ENCODE assay signal across 17 cellular contexts in the genomic region with DNA sequence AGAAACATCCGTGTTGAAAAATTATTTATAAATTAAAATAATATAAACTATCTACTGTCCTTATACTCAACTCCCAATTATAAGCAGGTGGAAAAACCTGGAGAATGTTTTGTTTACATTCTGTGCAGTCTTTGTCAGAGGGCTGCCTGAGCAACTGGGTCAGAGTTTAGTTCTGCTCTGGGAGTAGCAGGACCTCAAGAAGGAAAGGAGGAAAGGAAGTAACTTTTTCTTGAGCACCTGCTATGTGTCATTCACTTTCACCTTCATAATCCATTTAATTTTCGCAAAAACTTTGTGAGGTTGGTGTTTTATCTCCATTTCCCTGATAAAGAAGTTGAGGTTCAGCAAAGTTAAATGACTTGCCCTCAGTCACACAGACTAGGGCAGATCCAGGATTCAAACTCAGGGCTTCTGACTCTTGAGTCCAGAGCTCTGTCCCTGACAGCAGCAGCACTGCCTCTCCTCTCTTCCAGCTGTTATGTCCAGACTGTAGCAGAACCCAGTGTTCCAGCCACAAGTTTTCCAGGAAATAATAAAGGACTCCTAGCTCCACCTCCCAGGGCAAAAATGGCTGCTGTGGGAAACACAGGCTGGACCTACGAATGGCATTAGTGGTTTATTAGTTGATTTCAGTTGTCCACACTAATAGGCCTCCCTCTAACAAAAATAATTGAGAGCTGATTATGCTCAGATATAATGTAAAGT. TPM values are rescaled to one million over a fixed set of nuclear protein-coding genes. Genes with fewer than 3 reads are reported as not detected.
A peak's percentile ranks its signal among the peaks of the same experiment; 100 is the strongest.
DNase-seq lines count a peak whose midpoint lies in the region; ATAC-seq, FAIRE-seq and TF ChIP-seq lines count a peak whose summit lies in the region.
"Had no signal": no experiment of that assay in that cellular context is flagged by ENCODE, and none has a peak within 500 bp of the region (broad histone marks: within the 10 kb centered on the region; RNA-seq: fewer than 3 reads in every experiment).

No MANE protein-coding gene starts in this region.

- H3K4me3 Mint-ChIP-seq in activated naive CD4-positive, alpha-beta T cell treated with anti-CD3 and anti-CD28 coated beads, Interleukin-2, amount 50 U/mL, for 24 hours: peak overlapping the region; percentile 19
- H3K4me3 Mint-ChIP-seq in activated CD4-positive, alpha-beta memory T cell treated with anti-CD3 and anti-CD28 coated beads, Interleukin-2, amount 10 ng/mL, durations not matched to agents 7 days and 5 days: no peak overlapping the region
- H3K4me3 Mint-ChIP-seq: IgD-negative memory B cell had no signal

- no peak overlapping the region for H2AFZ ChIP-seq in endothelial cell of umbilical vein (ENCODE audit: low read depth, low read length)
- no peak overlapping the region for H2AFZ ChIP-seq in MM.1S (ENCODE audit: low read length)

- H3K9ac ChIP-seq in endothelial cell of umbilical vein (replicated peaks; ENCODE audit: extremely low read depth, insufficient read depth, low read length): no peak overlapping the region
- H3K9ac ChIP-seq in MM.1S (ENCODE audit: low read length): no peak overlapping the region

- peaks cover 53% of the 10 kb centered on the region for H3K36me3 Mint-ChIP-seq in activated naive CD4-positive, alpha-beta T cell treated with anti-CD3 and anti-CD28 coated beads, Interleukin-2, amount 50 U/mL, for 24 hours
- H3K36me3 Mint-ChIP-seq in activated CD4-positive, alpha-beta memory T cell treated with anti-CD3 and anti-CD28 coated beads, Interleukin-2, amount 10 ng/mL, durations not matched to agents 7 days and 5 days (ENCODE audit: low read depth): peaks cover 89% of the 10 kb centered on the region

- H3K9me3 ChIP-seq in endothelial cell of umbilical vein (replicated peaks; ENCODE audit: control insufficient read depth, insufficient read depth, low read length): no peaks in the 10 kb centered on the region
- H3K9me3 ChIP-seq in transverse colon: no peaks in the 10 kb centered on the region
- H3K9me3 ChIP-seq in MM.1S (replicated peaks; ENCODE audit: insufficient read depth, low read length): no peaks in the 10 kb centered on the region
- H3K9me3 ChIP-seq: thyroid gland had no signal

- no peaks in the 10 kb centered on the region for H3K9me1 ChIP-seq in endothelial cell of umbilical vein (replicated peaks; ENCODE audit: control insufficient read depth, extremely low read depth, insufficient read depth, low read length)

- BruUV-seq in endothelial cell of umbilical vein (replicated peaks; lab: Mats Ljungman, UMichigan): no TSS peak

- no peak for ATAC-seq in GM19395 (IDR thresholded peaks at IDR 0.05; ENCODE audit: unreplicated experiment)

- no peaks in the 10 kb centered on the region for H3K27me3 Mint-ChIP-seq in activated naive CD4-positive, alpha-beta T cell treated with anti-CD3 and anti-CD28 coated beads, Interleukin-2, amount 50 U/mL, for 24 hours
- no peaks in the 10 kb centered on the region for H3K27me3 Mint-ChIP-seq in activated CD4-positive, alpha-beta memory T cell treated with anti-CD3 and anti-CD28 coated beads, Interleukin-2, amount 10 ng/mL, durations not matched to agents 7 days and 5 days
- H3K27me3 Mint-ChIP-seq: IgD-negative memory B cell had no signal

- no peak for DNase-seq in activated naive CD4-positive, alpha-beta T cell treated with anti-CD3 and anti-CD28 coated beads, Interleukin-2, amount 50 U/mL, for 16 hours
- DNase-seq in activated CD4-positive, alpha-beta memory T cell treated with anti-CD3 and anti-CD28 coated beads, Interleukin-2, amount 10 ng/mL, durations not matched to agents 7 days and 5 days: no peak
- DNase-seq in endothelial cell of umbilical vein (ENCODE audit: low read depth, low spot score) (peak; percentile 6), transverse colon (peak; percentile 28), NCI-H748 (lab: John Stamatoyannopoulos, UW; ENCODE audit: unreplicated experiment) (no peak), MM.1S (no peak)
- DNase-seq: aorta; central memory CD4-positive, alpha-beta T cell; DMS79 treated with DMSO at 0.1 percent for 48 hours; glutamatergic neuron; NCI-H2029 treated with DMSO at 0.1 percent for 48 hours; NCI-H446 treated with DMSO at 0.1 percent for 48 hours; thyroid gland had no signal

- H3K4me3 ChIP-seq in endothelial cell of umbilical vein (replicated peaks in 1 of 3; ENCODE audit: insufficient read depth in 1 of 3, low read depth in 1 of 3, low read length in 3 of 3) (no peak overlapping the region), transverse colon (no peak overlapping the region), MM.1S (ENCODE audit: low read length) (no peak overlapping the region)
- H3K4me3 ChIP-seq: thyroid gland had no signal

- no peaks in the 10 kb centered on the region for H3K79me2 ChIP-seq in endothelial cell of umbilical vein (ENCODE audit: control insufficient read depth, insufficient read depth, low read length)
- H3K79me2 ChIP-seq in MM.1S (ENCODE audit: low read length): no peaks in the 10 kb centered on the region

- H3K4me2 ChIP-seq in endothelial cell of umbilical vein (ENCODE audit: insufficient read depth, low read length): no peak overlapping the region
- H3K4me2 ChIP-seq in MM.1S (ENCODE audit: low read depth, low read length): no peak overlapping the region

- POLR2A ChIA-PET in activated CD4-positive, alpha-beta memory T cell treated with anti-CD3 and anti-CD28 coated beads, Interleukin-2, amount 10 ng/mL, durations not matched to agents 7 days and 5 days (lab: Charles Lee): interaction anchor here (1.1 to 1.6 kb wide), 3 partner anchors 48 to 97 kb away, joined by 3 to 7 read pairs (median 4); partner anchors contain the start of genes MPZL3 and UBE4A
- POLR2A ChIA-PET in endothelial cell of umbilical vein (lab: Charles Lee): no interaction called here

- TF ChIP-seq CTCF in endothelial cell of umbilical vein (IDR thresholded peaks at IDR 0.05; ENCODE audit: extremely low read depth in 1 of 2, insufficient read depth in 1 of 2, low read depth in 1 of 2, low read length in 2 of 2) (no peak), transverse colon (IDR thresholded peaks at IDR 0.05) (no peak), MM.1S (IDR thresholded peaks at IDR 0.05; ENCODE audit: low read length) (no peak)

- dilution Hi-C loops in endothelial cell of umbilical vein (cut with MboI; ENCODE audit: extremely low pct_ligation_motif_present, low sequenced_read_pairs): no loop called here

- FAIRE-seq in endothelial cell of umbilical vein (lab: Jason Lieb, UNC): no peak

- intact Hi-C loops in endothelial cell of umbilical vein (cut with micrococcal nuclease) (no loop called here), transverse colon (cut with DNase I; ENCODE audit: low total_unique reads) (no loop called here)

- no peaks in the 10 kb centered on the region for H3K9me2 ChIP-seq in MM.1S (replicated peaks; ENCODE audit: insufficient read depth, low read length)

- peaks cover 7 to 12% of the 10 kb centered on the region in 2 experiments for H3K27me3 ChIP-seq in endothelial cell of umbilical vein (ENCODE audit: control insufficient read depth in 2 of 2, insufficient read depth in 2 of 2, low read length in 2 of 2)
- peaks cover 5% of the 10 kb centered on the region for H3K27me3 ChIP-seq in transverse colon
- H3K27me3 ChIP-seq in MM.1S (replicated peaks; ENCODE audit: insufficient read depth, low read length): no peaks in the 10 kb centered on the region

- TF ChIP-seq EP300 in transverse colon (IDR thresholded peaks at IDR 0.05; ENCODE audit: low read depth): no peak

- TF ChIP-seq POLR2A in endothelial cell of umbilical vein (IDR thresholded peaks at IDR 0.05; ENCODE audit: low read depth, low read length) (no peak), transverse colon (IDR thresholded peaks at IDR 0.05) (no peak)

- H3K27ac ChIP-seq in endothelial cell of umbilical vein (ENCODE audit: insufficient read depth, low read depth, low read length) (no peak overlapping the region), transverse colon (peak overlapping the region in 2 of 4 donors; percentile 1 to 7), MM.1S (ENCODE audit: low read length) (no peak overlapping the region)
- H3K27ac ChIP-seq: HL-60, thyroid gland had no signal

- 40 to 41% methylated on average over 3 of the region's 3 CpGs for WGBS in transverse colon (ENCODE audit: low coverage in 1 of 2), 2 donors

- H3K27ac Mint-ChIP-seq in activated naive CD4-positive, alpha-beta T cell treated with anti-CD3 and anti-CD28 coated beads, Interleukin-2, amount 50 U/mL, for 24 hours: peak overlapping the region; percentile 90
- H3K27ac Mint-ChIP-seq in activated CD4-positive, alpha-beta memory T cell treated with anti-CD3 and anti-CD28 coated beads, Interleukin-2, amount 10 ng/mL, durations not matched to agents 7 days and 5 days: peak overlapping the region; percentile 45

- H3F3A ChIP-seq in MM.1S (ENCODE audit: insufficient read depth, low read length): no peaks in the 10 kb centered on the region

- H3K9me3 Mint-ChIP-seq in activated naive CD4-positive, alpha-beta T cell treated with anti-CD3 and anti-CD28 coated beads, Interleukin-2, amount 50 U/mL, for 24 hours: peaks cover 4% of the 10 kb centered on the region
- H3K9me3 Mint-ChIP-seq in activated CD4-positive, alpha-beta memory T cell treated with anti-CD3 and anti-CD28 coated beads, Interleukin-2, amount 10 ng/mL, durations not matched to agents 7 days and 5 days: no peaks in the 10 kb centered on the region

- peaks cover 90% of the 10 kb centered on the region for H3K4me1 Mint-ChIP-seq in activated naive CD4-positive, alpha-beta T cell treated with anti-CD3 and anti-CD28 coated beads, Interleukin-2, amount 50 U/mL, for 24 hours
- peaks cover 86% of the 10 kb centered on the region for H3K4me1 Mint-ChIP-seq in activated CD4-positive, alpha-beta memory T cell treated with anti-CD3 and anti-CD28 coated beads, Interleukin-2, amount 10 ng/mL, durations not matched to agents 7 days and 5 days

- H3K4me1 ChIP-seq in endothelial cell of umbilical vein (ENCODE audit: control insufficient read depth, extremely low read depth, insufficient read depth, low read length) (no peaks in the 10 kb centered on the region), transverse colon (peaks cover 6 to 27% (median 20%) of the 10 kb centered on the region in 4 donors), MM.1S (ENCODE audit: low read length) (peaks cover 4% of the 10 kb centered on the region)

- no peaks in the 10 kb centered on the region for H3K36me3 ChIP-seq in endothelial cell of umbilical vein (ENCODE audit: control insufficient read depth in 2 of 2, extremely low read depth in 1 of 2, insufficient read depth in 2 of 2, low read length in 2 of 2)
- H3K36me3 ChIP-seq in transverse colon: no peaks in the 10 kb centered on the region
- no peaks in the 10 kb centered on the region for H3K36me3 ChIP-seq in MM.1S (replicated peaks; ENCODE audit: insufficient read depth, low read length)
- H3K36me3 ChIP-seq: thyroid gland had no signal

- in situ Hi-C loops in transverse colon (cut with MboI; ENCODE audit: low pct_ligation_motif_present in 1 of 4, low pct_unique_long_range_greater_than_20kb in 1 of 4, low sequenced_read_pairs in 3 of 4): no loop called here

- no peaks in the 10 kb centered on the region for H4K20me1 ChIP-seq in endothelial cell of umbilical vein (replicated peaks; ENCODE audit: control insufficient read depth, extremely low read depth, insufficient read depth, low read length)
- no peaks in the 10 kb centered on the region for H4K20me1 ChIP-seq in MM.1S (ENCODE audit: insufficient read depth, low read length)

- CTCF ChIA-PET in activated CD4-positive, alpha-beta memory T cell treated with anti-CD3 and anti-CD28 coated beads, Interleukin-2, amount 10 ng/mL, durations not matched to agents 7 days and 5 days (lab: Charles Lee): interaction anchor here (1.1 to 2.8 kb wide), 7 partner anchors 14 to 112 kb away, joined by 3 to 15 read pairs (median 5); partner anchors contain the start of gene CD3D
- CTCF ChIA-PET in endothelial cell of umbilical vein (lab: Charles Lee): interaction anchor here (0.8 to 2.4 kb wide), 8 partner anchors 10 to 140 kb away, joined by 3 to 23 read pairs (median 4); no protein-coding TSS in a partner anchor

RNA-seq across cellular contexts. Expression of gene CD3E, which starts 6.4 kb away (rescaled TPM):
- total RNA-seq in activated CD4-positive, alpha-beta memory T cell treated with anti-CD3 and anti-CD28 coated beads, Interleukin-2, amount 10 ng/mL, durations not matched to agents 7 days and 5 days: 100 to 1,000 TPM; 639 to 653 TPM
- not detected in 2 replicates for total RNA-seq in endothelial cell of umbilical vein
- polyA plus RNA-seq in endothelial cell of umbilical vein: not detected in 2 replicates
- polyA plus RNA-seq in endothelial cell of umbilical vein (2011; cell fraction: cytosol; rRNA removed): not detected in 2 replicates
- not detected in 2 replicates for polyA plus RNA-seq in endothelial cell of umbilical vein (2011; cell fraction: nucleus; rRNA removed)
- not detected in 2 replicates for polyA plus RNA-seq in endothelial cell of umbilical vein (2012)
- polyA minus RNA-seq in endothelial cell of umbilical vein: not detected in 2 replicates
- not detected for polyA minus RNA-seq in endothelial cell of umbilical vein (2011; cell fraction: cytosol; rRNA and poly(A)+ RNA removed)
- not detected in 2 replicates for polyA minus RNA-seq in endothelial cell of umbilical vein (2011; cell fraction: nucleus; rRNA and poly(A)+ RNA removed)
- 1 to 10 TPM in 3 of 4 donors, under 1 TPM in 1; 0.80 to 7.1 (median 5.3) TPM for total RNA-seq in transverse colon

RNA-seq across cellular contexts. Expression of gene CD3D, which starts 31.6 kb away (rescaled TPM):
- 100 to 1,000 TPM; 467 to 476 TPM for total RNA-seq in activated CD4-positive, alpha-beta memory T cell treated with anti-CD3 and anti-CD28 coated beads, Interleukin-2, amount 10 ng/mL, durations not matched to agents 7 days and 5 days
- total RNA-seq in endothelial cell of umbilical vein: not detected in 2 replicates
- not detected in 2 replicates for polyA plus RNA-seq in endothelial cell of umbilical vein
- not detected in 2 replicates for polyA plus RNA-seq in endothelial cell of umbilical vein (2011; cell fraction: cytosol; rRNA removed)
- polyA plus RNA-seq in endothelial cell of umbilical vein (2011; cell fraction: nucleus; rRNA removed): not detected in 2 replicates
- not detected in 2 replicates for polyA plus RNA-seq in endothelial cell of umbilical vein (2012)
- 2.2 and 3.0 TPM in 2 replicates for polyA minus RNA-seq in endothelial cell of umbilical vein
- polyA minus RNA-seq in endothelial cell of umbilical vein (2011; cell fraction: cytosol; rRNA and poly(A)+ RNA removed): not detected
- not detected in 2 replicates for polyA minus RNA-seq in endothelial cell of umbilical vein (2011; cell fraction: nucleus; rRNA and poly(A)+ RNA removed)
- 10 to 100 TPM in 2 of 4 donors, 1 to 10 TPM in 1, not detected in 1; 3.5 to 19.2 (median 15.3) TPM for total RNA-seq in transverse colon

RNA-seq across cellular contexts. Expression of gene CD3G, which starts 33.2 kb away (rescaled TPM):
- 100 to 1,000 TPM; 223 to 225 TPM for total RNA-seq in activated CD4-positive, alpha-beta memory T cell treated with anti-CD3 and anti-CD28 coated beads, Interleukin-2, amount 10 ng/mL, durations not matched to agents 7 days and 5 days
- not detected in 2 replicates for total RNA-seq in endothelial cell of umbilical vein
- not detected in 2 replicates for polyA plus RNA-seq in endothelial cell of umbilical vein
- not detected in 2 replicates for polyA plus RNA-seq in endothelial cell of umbilical vein (2011; cell fraction: cytosol; rRNA removed)
- polyA plus RNA-seq in endothelial cell of umbilical vein (2011; cell fraction: nucleus; rRNA removed): not detected in 2 replicates
- not detected in 2 replicates for polyA plus RNA-seq in endothelial cell of umbilical vein (2012)
- polyA minus RNA-seq in endothelial cell of umbilical vein: not detected in 2 replicates
- polyA minus RNA-seq in endothelial cell of umbilical vein (2011; cell fraction: cytosol; rRNA and poly(A)+ RNA removed): not detected
- polyA minus RNA-seq in endothelial cell of umbilical vein (2011; cell fraction: nucleus; rRNA and poly(A)+ RNA removed): not detected in 2 replicates
- total RNA-seq in transverse colon: 1 to 10 TPM in 3 of 4 donors, not detected in 1; 2.2 to 5.4 (median 2.2) TPM
- polyA plus RNA-seq: aorta had no signal

RNA-seq across cellular contexts. Expression of gene MPZL2, which starts 46.8 kb away (rescaled TPM):
- 1 to 10 TPM; 3.8 to 5.3 TPM for total RNA-seq in activated CD4-positive, alpha-beta memory T cell treated with anti-CD3 and anti-CD28 coated beads, Interleukin-2, amount 10 ng/mL, durations not matched to agents 7 days and 5 days
- total RNA-seq in endothelial cell of umbilical vein (37.1 and 49.5 TPM in 2 replicates), transverse colon (10 to 100 TPM; 59.5 to 86.5 (median 75.0) TPM)
- polyA plus RNA-seq in endothelial cell of umbilical vein: 16.5 and 21.0 TPM in 2 replicates
- 18.9 and 19.6 TPM in 2 replicates for polyA plus RNA-seq in endothelial cell of umbilical vein (2011; cell fraction: cytosol; rRNA removed)
- 36.2 and 38.7 TPM in 2 replicates for polyA plus RNA-seq in endothelial cell of umbilical vein (2011; cell fraction: nucleus; rRNA removed)
- polyA plus RNA-seq in endothelial cell of umbilical vein (2012): 36.1 and 42.0 TPM in 2 replicates
- polyA minus RNA-seq in endothelial cell of umbilical vein: 25.2 and 32.8 TPM in 2 replicates
- 20.5 TPM for polyA minus RNA-seq in endothelial cell of umbilical vein (2011; cell fraction: cytosol; rRNA and poly(A)+ RNA removed)
- polyA minus RNA-seq in endothelial cell of umbilical vein (2011; cell fraction: nucleus; rRNA and poly(A)+ RNA removed): 15.4 and 18.5 TPM in 2 replicates
- polyA plus RNA-seq: IgD-negative memory B cell had no signal

RNA-seq across cellular contexts. Expression of gene UBE4A, which starts 48.5 kb away (rescaled TPM):
- 10 to 100 TPM; 42.1 to 44.1 TPM for total RNA-seq in activated CD4-positive, alpha-beta memory T cell treated with anti-CD3 and anti-CD28 coated beads, Interleukin-2, amount 10 ng/mL, durations not matched to agents 7 days and 5 days
- total RNA-seq in endothelial cell of umbilical vein: 34.9 and 40.2 TPM in 2 replicates
- polyA plus RNA-seq in endothelial cell of umbilical vein: 9.6 and 13.3 TPM in 2 replicates
- polyA plus RNA-seq in endothelial cell of umbilical vein (2011; cell fraction: cytosol; rRNA removed): 10.3 and 11.0 TPM in 2 replicates
- polyA plus RNA-seq in endothelial cell of umbilical vein (2011; cell fraction: nucleus; rRNA removed): 34.7 and 38.6 TPM in 2 replicates
- 18.0 and 25.5 TPM in 2 replicates for polyA plus RNA-seq in endothelial cell of umbilical vein (2012)
- 37.5 and 37.6 TPM in 2 replicates for polyA minus RNA-seq in endothelial cell of umbilical vein
- polyA minus RNA-seq in endothelial cell of umbilical vein (2011; cell fraction: cytosol; rRNA and poly(A)+ RNA removed): 13.1 TPM
- 19.0 and 33.6 TPM in 2 replicates for polyA minus RNA-seq in endothelial cell of umbilical vein (2011; cell fraction: nucleus; rRNA and poly(A)+ RNA removed)
- 10 to 100 TPM; 42.3 to 54.3 (median 49.2) TPM for total RNA-seq in transverse colon

Comparison
In these comparisons a context has a peak if more than half of its experiments do, and no peak if none do; other contexts are left out.
1. DNase-seq: peak in endothelial cell of umbilical vein (single experiment) and transverse colon (single experiment); none in activated naive CD4-positive, alpha-beta T cell treated with anti-CD3 and anti-CD28 coated beads, Interleukin-2, amount 50 U/mL, for 16 hours (single experiment), activated CD4-positive, alpha-beta memory T cell treated with anti-CD3 and anti-CD28 coated beads, Interleukin-2, amount 10 ng/mL, durations not matched to agents 7 days and 5 days (single experiment), NCI-H748 (single experiment) and MM.1S (single experiment).
2. RNA of gene CD3E, which starts 6.4 kb away (total RNA-seq): 639 to 653 TPM in activated CD4-positive, alpha-beta memory T cell treated with anti-CD3 and anti-CD28 coated beads, Interleukin-2, amount 10 ng/mL, durations not matched to agents 7 days and 5 days; 0.80 to 7.1 TPM in transverse colon and not detected in endothelial cell of umbilical vein; every median in the first group is over 10 times any median in the second.
3. RNA of gene CD3D, which starts 31.6 kb away (total RNA-seq): 467 to 476 TPM in activated CD4-positive, alpha-beta memory T cell treated with anti-CD3 and anti-CD28 coated beads, Interleukin-2, amount 10 ng/mL, durations not matched to agents 7 days and 5 days; 3.5 to 19.2 TPM in transverse colon and not detected in endothelial cell of umbilical vein; every median in the first group is over 10 times any median in the second.
4. RNA of gene CD3G, which starts 33.2 kb away (total RNA-seq): 223 to 225 TPM in activated CD4-positive, alpha-beta memory T cell treated with anti-CD3 and anti-CD28 coated beads, Interleukin-2, amount 10 ng/mL, durations not matched to agents 7 days and 5 days; 2.2 to 5.4 TPM in transverse colon and not detected in endothelial cell of umbilical vein; every median in the first group is over 10 times any median in the second.